24 cellular contexts compared by ENCODE assay signal in genomic region chr17:58088624-58089023, GRCh38. TPM values are rescaled to one million over a fixed set of nuclear protein-coding genes. Genes with fewer than 3 reads are reported as not detected.
DNase-seq lines count a peak whose midpoint lies in the region; ATAC-seq, FAIRE-seq and TF ChIP-seq lines count a peak whose summit lies in the region.
"Had no signal": no experiment of that assay in that cellular context is flagged by ENCODE, and none has a peak within 500 bp of the region (broad histone marks: within the 10 kb centered on the region; RNA-seq: fewer than 3 reads in every experiment).

No MANE protein-coding gene starts in this region.

- H3K4me3 ChIP-seq in left ventricle myocardium inferior (no peak overlapping the region), right cardiac atrium (ENCODE audit: low read length) (no peak overlapping the region), stomach (no peak overlapping the region), pancreas (no peak overlapping the region)
- H3K4me3 ChIP-seq: cardiac muscle cell, gastroesophageal sphincter, spleen, suprapubic skin had no signal

- intact Hi-C loops in left ventricle myocardium inferior (cut with micrococcal nuclease), result no loop called here
- intact Hi-C loops in right cardiac atrium (cut with DNase I), result loop anchor here (10.0 kb wide), 3 partner anchors 84 to 234 kb away; partner anchors contain the start of genes SRSF1 (in 2 of the 4) and MRPS23 (in 1 of the 4)
- intact Hi-C loops in stomach (cut with DNase I; ENCODE audit: low total_unique reads), result loop anchor here (10.0 kb wide), 1 partner anchor 224 kb away; no protein-coding TSS in a partner anchor
- intact Hi-C loops in pancreas (cut with DNase I), result loop anchor here in 1 of 3 donors (10.0 kb wide), 1 partner anchor 224 kb away; no protein-coding TSS in a partner anchor

- peak overlapping the region; percentile 54 to 62 for H3K27ac Mint-ChIP-seq in effector memory CD8-positive, alpha-beta T cell
- peak overlapping the region; percentile 3 for H3K27ac Mint-ChIP-seq in neural crest cell (ENCODE audit: unreplicated experiment)

- peaks cover 49 to 80% of the 10 kb centered on the region in 2 donors for H3K4me1 Mint-ChIP-seq in effector memory CD8-positive, alpha-beta T cell (ENCODE audit: low read depth in 2 of 2)
- peaks cover 67% of the 10 kb centered on the region for H3K4me1 Mint-ChIP-seq in neural crest cell

- 60% methylated on average over 5 of the region's 5 CpGs for WGBS in right cardiac atrium
- 68 to 88% (median 76%) methylated on average over 5 of the region's 5 CpGs for WGBS in stomach, 5 donors
- WGBS in pancreas, 2 donors, result 75 to 80% methylated on average over 5 of the region's 5 CpGs

- no peak overlapping the region for H3K4me3 Mint-ChIP-seq in effector memory CD8-positive, alpha-beta T cell
- H3K4me3 Mint-ChIP-seq in neural crest cell, result peak overlapping the region; percentile 88
- H3K4me3 Mint-ChIP-seq: natural killer cell treated with Interleukin-12 subunit alpha and Interleukin-12 subunit beta and Interleukin-15 and Interleukin-18, amount 100 ng/mL, for 72 hours had no signal

- H3K27ac ChIP-seq in left ventricle myocardium inferior (replicated peaks) (peak overlapping the region; percentile 40), right cardiac atrium (ENCODE audit: low read length) (no peak overlapping the region), stomach (no peak overlapping the region), pancreas (no peak overlapping the region)
- H3K27ac ChIP-seq: cardiac muscle cell, gastroesophageal sphincter, spleen, suprapubic skin had no signal

- DNase-seq in left ventricle myocardium inferior (no peak), right cardiac atrium (no peak), neural crest cell (ENCODE audit: low read depth, low spot score) (no peak), AG08396 (ENCODE audit: low spot score) (no peak), stomach (no peak), DMS53 treated with DMSO at 0.1 percent for 48 hours (lab: John Stamatoyannopoulos, UW; ENCODE audit: unreplicated experiment) (no peak), pancreas (no peak)
- no peak for DNase-seq in effector memory CD8-positive, alpha-beta T cell
- DNase-seq: activated CD4-positive, alpha-beta T cell treated with anti-CD3 and anti-CD28 coated beads, Interleukin-2, amount 50 U/mL, for 4 hours; DMS 273 treated with DMSO at 0.1 percent for 48 hours; kidney glomerular epithelial cell; NCI-H1417 treated with DMSO at 0.1 percent for 48 hours; NCI-H2107; NCI-H510A treated with DMSO at 0.1 percent for 48 hours; spleen; stimulated activated CD4-positive, alpha-beta T cell treated with anti-CD3 and anti-CD28 coated beads, Interleukin-4, amount 100 ng/mL, for 4 hours had no signal

- H3K9me3 ChIP-seq in left ventricle myocardium inferior (replicated peaks), result no peaks in the 10 kb centered on the region
- no peaks in the 10 kb centered on the region for H3K9me3 ChIP-seq in right cardiac atrium (ENCODE audit: control insufficient read depth, low read length)
- H3K9me3 ChIP-seq in stomach, result no peaks in the 10 kb centered on the region
- H3K9me3 ChIP-seq in pancreas, result no peaks in the 10 kb centered on the region
- H3K9me3 ChIP-seq: gastroesophageal sphincter, spleen, suprapubic skin had no signal

- no peak for TF ChIP-seq POLR2A in stomach (IDR thresholded peaks at IDR 0.05)

- no peaks in the 10 kb centered on the region for H3K27me3 Mint-ChIP-seq in effector memory CD8-positive, alpha-beta T cell
- H3K27me3 Mint-ChIP-seq in neural crest cell (ENCODE audit: low read depth), result peaks cover 2% of the 10 kb centered on the region
- H3K27me3 Mint-ChIP-seq: natural killer cell treated with Interleukin-12 subunit alpha and Interleukin-12 subunit beta and Interleukin-15 and Interleukin-18, amount 100 ng/mL, for 72 hours had no signal

- no peaks in the 10 kb centered on the region for H3K9me3 Mint-ChIP-seq in effector memory CD8-positive, alpha-beta T cell
- no peaks in the 10 kb centered on the region for H3K9me3 Mint-ChIP-seq in neural crest cell
- H3K9me3 Mint-ChIP-seq: natural killer cell treated with Interleukin-12 subunit alpha and Interleukin-12 subunit beta and Interleukin-15 and Interleukin-18, amount 100 ng/mL, for 72 hours had no signal

- no peak for TF ChIP-seq CTCF in left ventricle myocardium inferior (IDR thresholded peaks at IDR 0.05; ENCODE audit: borderline replicate concordance)
- no peak for TF ChIP-seq CTCF in neural crest cell (conservative IDR thresholded peaks at IDR 0.05)
- no peak for TF ChIP-seq CTCF in stomach (IDR thresholded peaks at IDR 0.05)
- no peak for TF ChIP-seq CTCF in pancreas (IDR thresholded peaks at IDR 0.05)

- no peak for TF ChIP-seq EP300 in stomach (IDR thresholded peaks at IDR 0.05)

- H3K36me3 ChIP-seq in left ventricle myocardium inferior (peaks cover 81% of the 10 kb centered on the region), stomach (peaks cover 41 to 78% (median 76%) of the 10 kb centered on the region in 4 donors), pancreas (peaks cover 0 to 26% (median 9%) of the 10 kb centered on the region in 3 donors)

- FAIRE-seq in pancreas (lab: Jason Lieb, UNC), result no peak

- peaks cover 68% of the 10 kb centered on the region for H3K4me1 ChIP-seq in left ventricle myocardium inferior
- H3K4me1 ChIP-seq in right cardiac atrium (ENCODE audit: control insufficient read depth, insufficient read depth, low read length), result peaks cover 7% of the 10 kb centered on the region
- peaks cover 24 to 66% (median 42%) of the 10 kb centered on the region in 4 donors for H3K4me1 ChIP-seq in stomach
- H3K4me1 ChIP-seq in pancreas, result peaks cover 6 to 23% (median 16%) of the 10 kb centered on the region in 3 donors

- H3K27me3 ChIP-seq in left ventricle myocardium inferior (ENCODE audit: low read depth), result no peaks in the 10 kb centered on the region
- H3K27me3 ChIP-seq in right cardiac atrium (ENCODE audit: control insufficient read depth, insufficient read depth), result no peaks in the 10 kb centered on the region
- H3K27me3 ChIP-seq in stomach, result no peaks in the 10 kb centered on the region
- H3K27me3 ChIP-seq in pancreas, result no peaks in the 10 kb centered on the region
- H3K27me3 ChIP-seq: cardiac muscle cell, gastroesophageal sphincter, spleen, suprapubic skin had no signal

- no peak for ATAC-seq in right cardiac atrium
- ATAC-seq in effector memory CD8-positive, alpha-beta T cell (replicated peaks), result no peak
- no peak for ATAC-seq in pancreas
- ATAC-seq: esophagus mucosa; gastroesophageal sphincter; natural killer cell treated with Interleukin-12 subunit alpha and Interleukin-12 subunit beta and Interleukin-15 and Interleukin-18, amount 100 ng/mL, for 72 hours had no signal

- peaks cover 69% of the 10 kb centered on the region for H3K36me3 Mint-ChIP-seq in effector memory CD8-positive, alpha-beta T cell (ENCODE audit: insufficient read depth)
- H3K36me3 Mint-ChIP-seq in neural crest cell (ENCODE audit: low read depth), result peaks cover 51% of the 10 kb centered on the region

RNA-seq across cellular contexts. Expression of gene DYNLL2, which starts 5.4 kb away (rescaled TPM):
- total RNA-seq in left ventricle myocardium inferior (93.5 TPM), right cardiac atrium (10 to 100 TPM; 58.1 to 73.0 (median 67.4) TPM), neural crest cell (95.9 and 99.9 TPM in 2 replicates), stomach (10 to 100 TPM in 3 of 5 donors, 1 to 10 TPM in 2; 5.8 to 40.6 (median 20.9) TPM), pancreas (10 to 100 TPM; 10.7 to 17.9 (median 12.5) TPM)
- polyA plus RNA-seq in right cardiac atrium (73.4 TPM), stomach (10 to 100 TPM; 18.5 to 29.4 (median 22.0) TPM), pancreas (10 to 100 TPM; 13.8 to 20.5 TPM)

RNA-seq across cellular contexts. Expression of gene OR4D1, which starts 59.6 kb away (rescaled TPM):
- total RNA-seq in left ventricle myocardium inferior (not detected), right cardiac atrium (not detected), neural crest cell (0.12 TPM in 1 of 2 replicates, not detected in the other), stomach (not detected), pancreas (not detected)
- polyA plus RNA-seq in right cardiac atrium (not detected), stomach (under 1 TPM in 1 of 3 donors, not detected in 2; 0.03 TPM), pancreas (not detected)
- total RNA-seq: cardiac muscle cell, esophagus mucosa, G401, gastroesophageal sphincter, mesenteric fat pad, RPMI7951, suprapubic skin had no signal
- polyA plus RNA-seq: cardiac muscle cell had no signal
